Comparison of ENCODE assay signal across 11 cellular contexts in genomic region chr1:116758456-116758815, GRCh38. TPM values are rescaled to one million over a fixed set of nuclear protein-coding genes. Genes with fewer than 3 reads are reported as not detected.
DNase-seq lines count a peak whose midpoint lies in the region; ATAC-seq, FAIRE-seq and TF ChIP-seq lines count a peak whose summit lies in the region.
"Not testable (repeated sequence)": the region's sequence is repeated elsewhere in the genome, so short reads cannot be mapped to it uniquely, and the experiment has no call there.
"Had no signal": no experiment of that assay in that cellular context is flagged by ENCODE, and none has a peak within 500 bp of the region (broad histone marks: within the 10 kb centered on the region; RNA-seq: fewer than 3 reads in every experiment).

No MANE protein-coding gene starts in this region.

- not testable (repeated sequence) for ATAC-seq in CD4-positive, alpha-beta T cell (ENCODE audit: poor library complexity); naive thymus-derived CD4-positive, alpha-beta T cell; stimulated activated naive CD8-positive, alpha-beta T cell treated with anti-CD3 and anti-CD28 coated beads, Interleukin-15, amount 100 ng/mL, for 72 hours

- peak; percentile 52 for FAIRE-seq in bronchial epithelial cell (lab: Jason Lieb, UNC)

- H3K27ac ChIP-seq in CD4-positive, alpha-beta T cell (ENCODE audit: low read depth, low read length), result peak overlapping the region; percentile 88
- H3K27ac ChIP-seq in KOPT-K1 (ENCODE audit: low read depth, low read length, poor library complexity, severe bottlenecking), result peak overlapping the region; percentile 99
- peak overlapping the region; percentile 89 for H3K27ac ChIP-seq in naive thymus-derived CD4-positive, alpha-beta T cell (ENCODE audit: low read depth, low read length)

- peaks cover 63% of the 10 kb centered on the region for H3K4me1 Mint-ChIP-seq in CD4-positive, alpha-beta T cell (ENCODE audit: low read depth)
- H3K4me1 Mint-ChIP-seq in activated CD4-positive, alpha-beta T cell treated with anti-CD3 and anti-CD28 coated beads, Interleukin-2, amount 10 ng/mL, durations not matched to agents 24 days and 14 days, result peaks cover 42% of the 10 kb centered on the region
- H3K4me1 Mint-ChIP-seq in activated naive CD4-positive, alpha-beta T cell treated with anti-CD3 and anti-CD28 coated beads for 36 hours (ENCODE audit: low read depth), result peaks cover 37% of the 10 kb centered on the region
- H3K4me1 Mint-ChIP-seq in naive thymus-derived CD4-positive, alpha-beta T cell, result peaks cover 33 to 57% (median 48%) of the 10 kb centered on the region in 7 donors
- H3K4me1 Mint-ChIP-seq in stimulated activated naive CD8-positive, alpha-beta T cell treated with anti-CD3 and anti-CD28 coated beads, Interleukin-15, amount 100 ng/mL, for 72 hours, result peaks cover 35% of the 10 kb centered on the region

- H3K4me1 ChIP-seq in naive thymus-derived CD4-positive, alpha-beta T cell (ENCODE audit: control insufficient read depth in 2 of 2, insufficient read depth in 2 of 2, low read length in 2 of 2), result peaks cover 46 to 51% of the 10 kb centered on the region in 2 donors

- CTCF ChIA-PET in CD4-positive, alpha-beta T cell (lab: Charles Lee), result interaction anchor here (1.5 to 2.5 kb wide), 2 partner anchors 20 to 21 kb away, joined by 5 to 8 read pairs; no protein-coding TSS in a partner anchor
- CTCF ChIA-PET in activated naive CD4-positive, alpha-beta T cell treated with anti-CD3 and anti-CD28 coated beads for 36 hours (lab: Charles Lee), result interaction anchor here (1.0 to 2.7 kb wide), 4 partner anchors 21 to 302 kb away, joined by 3 to 25 read pairs (median 4); partner anchors contain the start of gene TTF2
- CTCF ChIA-PET in naive thymus-derived CD4-positive, alpha-beta T cell (lab: Charles Lee), result interaction anchor here (4.3 kb wide), 1 partner anchor 20 kb away, joined by 15 read pairs; no protein-coding TSS in a partner anchor

- DNase-seq in CD4-positive, alpha-beta T cell; bronchial epithelial cell (ENCODE audit: low read depth); naive thymus-derived CD4-positive, alpha-beta T cell: not testable (repeated sequence)
- peak; percentile 79 for DNase-seq in activated CD4-positive, alpha-beta T cell treated with anti-CD3 and anti-CD28 coated beads, Interleukin-2, amount 10 ng/mL, durations not matched to agents 24 days and 14 days
- DNase-seq in activated CD8-positive, alpha-beta memory T cell treated with anti-CD3 and anti-CD28 coated beads, Interleukin-2, amount 50 U/mL, for 48 hours, result peak; percentile 61
- peak; percentile 39 for DNase-seq in activated naive CD4-positive, alpha-beta T cell treated with anti-CD3 and anti-CD28 coated beads for 36 hours
- DNase-seq in stimulated activated naive CD8-positive, alpha-beta T cell treated with anti-CD3 and anti-CD28 coated beads, Interleukin-15, amount 100 ng/mL, for 72 hours, result peak in 1 of 2 donors; percentile 48

- POLR2A ChIA-PET in CD4-positive, alpha-beta T cell (lab: Charles Lee), result interaction anchor here (1.4 to 11.7 kb wide), 3 partner anchors 10 to 228 kb away, joined by 3 to 412 read pairs (median 149); no protein-coding TSS in a partner anchor
- POLR2A ChIA-PET in naive thymus-derived CD4-positive, alpha-beta T cell (lab: Charles Lee), result interaction anchor here (0.6 to 11.7 kb wide), 8 partner anchors 8 to 251 kb away, joined by 3 to 367 read pairs (median 4); no protein-coding TSS in a partner anchor

- intact Hi-C loops in CD4-positive, alpha-beta T cell (cut with DNase I, micrococcal nuclease), result loop anchor here in 1 of 2 experiments (10.0 kb wide), 1 partner anchor 846 kb away; the partner anchor contains the start of gene TENT5C
- intact Hi-C loops in activated CD4-positive, alpha-beta T cell treated with anti-CD3 and anti-CD28 coated beads, Interleukin-2, amount 10 ng/mL, durations not matched to agents 24 days and 14 days (cut with micrococcal nuclease), result loop anchor here (1.0 kb wide), 1 partner anchor 11 kb away; no protein-coding TSS in a partner anchor
- intact Hi-C loops in activated naive CD4-positive, alpha-beta T cell treated with anti-CD3 and anti-CD28 coated beads for 36 hours (cut with micrococcal nuclease); naive thymus-derived CD4-positive, alpha-beta T cell (cut with micrococcal nuclease): not testable (repeated sequence)

- H3K27me3 ChIP-seq in CD4-positive, alpha-beta T cell (ENCODE audit: control insufficient read depth, insufficient read depth, low read length); bronchial epithelial cell (ENCODE audit: control insufficient read depth, insufficient read depth, low read length); naive thymus-derived CD4-positive, alpha-beta T cell (ENCODE audit: control insufficient read depth in 2 of 2, insufficient read depth in 2 of 2, low read length in 2 of 2): not testable (repeated sequence)

- H3K36me3 Mint-ChIP-seq in CD4-positive, alpha-beta T cell (ENCODE audit: low read depth), result peaks cover 90% of the 10 kb centered on the region
- peaks cover 90% of the 10 kb centered on the region for H3K36me3 Mint-ChIP-seq in activated CD4-positive, alpha-beta T cell treated with anti-CD3 and anti-CD28 coated beads, Interleukin-2, amount 10 ng/mL, durations not matched to agents 24 days and 14 days (ENCODE audit: low read depth)
- H3K36me3 Mint-ChIP-seq in activated naive CD4-positive, alpha-beta T cell treated with anti-CD3 and anti-CD28 coated beads for 36 hours (ENCODE audit: low read depth), result peaks cover 93% of the 10 kb centered on the region
- peaks cover 27 to 84% (median 61%) of the 10 kb centered on the region in 5 donors for H3K36me3 Mint-ChIP-seq in naive thymus-derived CD4-positive, alpha-beta T cell

- H3K9me3 ChIP-seq in CD4-positive, alpha-beta T cell (ENCODE audit: control insufficient read depth, low read length); KOPT-K1 (ENCODE audit: insufficient read depth, low read length, poor library complexity, severe bottlenecking); naive thymus-derived CD4-positive, alpha-beta T cell (ENCODE audit: control insufficient read depth in 2 of 3, low read length in 3 of 3): not testable (repeated sequence)

- peaks cover 36% of the 10 kb centered on the region for H3K36me3 ChIP-seq in KOPT-K1 (ENCODE audit: insufficient read depth, low read length)
- not testable (repeated sequence) for H3K36me3 ChIP-seq in bronchial epithelial cell (ENCODE audit: control insufficient read depth, insufficient read depth, low read length)
- peaks cover 26 to 35% (median 33%) of the 10 kb centered on the region in 3 experiments for H3K36me3 ChIP-seq in naive thymus-derived CD4-positive, alpha-beta T cell (ENCODE audit: control insufficient read depth in 2 of 3, insufficient read depth in 3 of 3, low read length in 3 of 3)

- H3K4me3 ChIP-seq in bronchial epithelial cell (ENCODE audit: low read depth, low read length), result not testable (repeated sequence)
- H3K4me3 ChIP-seq in naive thymus-derived CD4-positive, alpha-beta T cell (ENCODE audit: low read length), result peak overlapping the region; percentile 55

- not testable (repeated sequence) for H3K27me3 Mint-ChIP-seq in CD4-positive, alpha-beta T cell; activated CD4-positive, alpha-beta T cell treated with anti-CD3 and anti-CD28 coated beads, Interleukin-2, amount 10 ng/mL, durations not matched to agents 24 days and 14 days; activated naive CD4-positive, alpha-beta T cell treated with anti-CD3 and anti-CD28 coated beads for 36 hours (ENCODE audit: low read depth); naive thymus-derived CD4-positive, alpha-beta T cell; stimulated activated naive CD8-positive, alpha-beta T cell treated with anti-CD3 and anti-CD28 coated beads, Interleukin-15, amount 100 ng/mL, for 72 hours

- not testable (repeated sequence) for TF ChIP-seq CTCF in CD4-positive, alpha-beta T cell (IDR thresholded peaks at IDR 0.05); bronchial epithelial cell (IDR thresholded peaks at IDR 0.05; ENCODE audit: insufficient read depth, low read length, severe bottlenecking)

- peak overlapping the region; percentile 99 for H3K27ac Mint-ChIP-seq in CD4-positive, alpha-beta T cell
- H3K27ac Mint-ChIP-seq in activated CD4-positive, alpha-beta T cell treated with anti-CD3 and anti-CD28 coated beads, Interleukin-2, amount 10 ng/mL, durations not matched to agents 24 days and 14 days, result peak overlapping the region; percentile 97
- H3K27ac Mint-ChIP-seq in activated naive CD4-positive, alpha-beta T cell treated with anti-CD3 and anti-CD28 coated beads for 36 hours, result peak overlapping the region; percentile 100
- peak overlapping the region; percentile 81 to 99 (median 95) for H3K27ac Mint-ChIP-seq in naive thymus-derived CD4-positive, alpha-beta T cell
- peak overlapping the region; percentile 98 to 99 for H3K27ac Mint-ChIP-seq in stimulated activated naive CD8-positive, alpha-beta T cell treated with anti-CD3 and anti-CD28 coated beads, Interleukin-15, amount 100 ng/mL, for 72 hours

- H3K9me3 Mint-ChIP-seq in CD4-positive, alpha-beta T cell; activated CD4-positive, alpha-beta T cell treated with anti-CD3 and anti-CD28 coated beads, Interleukin-2, amount 10 ng/mL, durations not matched to agents 24 days and 14 days; activated naive CD4-positive, alpha-beta T cell treated with anti-CD3 and anti-CD28 coated beads for 36 hours; naive thymus-derived CD4-positive, alpha-beta T cell; stimulated activated naive CD8-positive, alpha-beta T cell treated with anti-CD3 and anti-CD28 coated beads, Interleukin-15, amount 100 ng/mL, for 72 hours: not testable (repeated sequence)

- peak overlapping the region; percentile 97 for H3K4me3 Mint-ChIP-seq in CD4-positive, alpha-beta T cell
- peak overlapping the region; percentile 98 for H3K4me3 Mint-ChIP-seq in activated CD4-positive, alpha-beta T cell treated with anti-CD3 and anti-CD28 coated beads, Interleukin-2, amount 10 ng/mL, durations not matched to agents 24 days and 14 days
- peak overlapping the region; percentile 100 for H3K4me3 Mint-ChIP-seq in activated naive CD4-positive, alpha-beta T cell treated with anti-CD3 and anti-CD28 coated beads for 36 hours
- peak overlapping the region; percentile 91 to 100 (median 98) for H3K4me3 Mint-ChIP-seq in naive thymus-derived CD4-positive, alpha-beta T cell
- peak overlapping the region; percentile 92 to 94 for H3K4me3 Mint-ChIP-seq in stimulated activated naive CD8-positive, alpha-beta T cell treated with anti-CD3 and anti-CD28 coated beads, Interleukin-15, amount 100 ng/mL, for 72 hours

RNA-seq across cellular contexts. Expression of gene CD2, which starts 4.2 kb away (rescaled TPM):
- total RNA-seq in CD4-positive, alpha-beta T cell, result 100 to 1,000 TPM; 150 to 151 TPM
- total RNA-seq in activated CD4-positive, alpha-beta T cell treated with anti-CD3 and anti-CD28 coated beads, Interleukin-2, amount 10 ng/mL, durations not matched to agents 24 days and 14 days, result 500 and 501 TPM in 2 replicates
- total RNA-seq in activated naive CD4-positive, alpha-beta T cell treated with anti-CD3 and anti-CD28 coated beads for 36 hours, result 100 to 1,000 TPM; 251 to 264 TPM
- not detected in 2 replicates for total RNA-seq in bronchial epithelial cell
- total RNA-seq in naive thymus-derived CD4-positive, alpha-beta T cell, result 100 to 1,000 TPM; 105 to 307 (median 174) TPM
- polyA plus RNA-seq in naive thymus-derived CD4-positive, alpha-beta T cell, result 100 to 1,000 TPM; 195 to 217 TPM
- total RNA-seq: H9, HepG2, PC-3 had no signal
- polyA plus RNA-seq: HepG2 had no signal

Comparison
In these comparisons a context has a peak if more than half of its experiments do, and no peak if none do; other contexts are left out.
1. RNA of gene CD2, which starts 4.2 kb away (total RNA-seq): 500 to 501 TPM in activated CD4-positive, alpha-beta T cell treated with anti-CD3 and anti-CD28 coated beads, Interleukin-2, amount 10 ng/mL, durations not matched to agents 24 days and 14 days, 251 to 264 TPM in activated naive CD4-positive, alpha-beta T cell treated with anti-CD3 and anti-CD28 coated beads for 36 hours, 105 to 307 TPM in naive thymus-derived CD4-positive, alpha-beta T cell and 150 to 151 TPM in CD4-positive, alpha-beta T cell; not detected in bronchial epithelial cell; every median in the first group is over 100 times any median in the second.
2. Peak in every context shown above with its lines, with median percentiles within 50 percentile points of each other: H3K27ac ChIP-seq, H3K27ac Mint-ChIP-seq and H3K4me3 Mint-ChIP-seq.